In genomic region chr14:24441904-24442239, GRCh38 we compare ENCODE assay signal across 8 cellular contexts.
DNase-seq lines count a peak whose midpoint lies in the region; ATAC-seq and TF ChIP-seq lines count a peak whose summit lies in the region.

No MANE protein-coding gene starts in this region.

- DNase-seq in NCI-H2196 (lab: John Stamatoyannopoulos, UW; ENCODE audit: unreplicated experiment), result peak; percentile 57
- peak in 1 of 2 donors; percentile 64 for DNase-seq in cardiac fibroblast (ENCODE audit: low read depth in 2 of 2)
- no peak for DNase-seq in stimulated activated CD4-positive, alpha-beta T cell treated with anti-CD3 and anti-CD28 coated beads, Interleukin-1b, Interleukin-23, amount 100 ng/mL, for 48 hours
- DNase-seq in GM19238 (ENCODE audit: insufficient read length, low spot score), result no peak

- peaks cover 10 to 18% of the 10 kb centered on the region in 2 donors for H3K4me1 ChIP-seq in mucosa of rectum (ENCODE audit: control insufficient read depth in 2 of 2, insufficient read depth in 2 of 2, low read length in 2 of 2)

- ATAC-seq in GM21515 (IDR thresholded peaks at IDR 0.05; ENCODE audit: unreplicated experiment), result peak; percentile 1
- no peak for ATAC-seq in GM21737 (IDR thresholded peaks at IDR 0.05; ENCODE audit: unreplicated experiment)
- ATAC-seq in HG03175 (IDR thresholded peaks at IDR 0.05; ENCODE audit: unreplicated experiment), result no peak

- H3K9ac ChIP-seq in mucosa of rectum (ENCODE audit: low read depth in 1 of 2, low read length in 2 of 2), result peak overlapping the region; percentile 94 to 97

- H3K36me3 ChIP-seq in mucosa of rectum (ENCODE audit: control insufficient read depth in 2 of 2, insufficient read depth in 2 of 2, low read length in 2 of 2), result peaks cover 33 to 37% of the 10 kb centered on the region in 2 donors

- peak overlapping the region; percentile 54 to 71 for H3K4me3 ChIP-seq in cardiac fibroblast (replicated peaks in 1 of 2; ENCODE audit: low read depth in 2 of 2, low read length in 2 of 2)
- peak overlapping the region; percentile 84 to 94 for H3K4me3 ChIP-seq in mucosa of rectum (ENCODE audit: low read length in 2 of 2)

- H3K27me3 ChIP-seq in mucosa of rectum (ENCODE audit: control insufficient read depth in 2 of 2, insufficient read depth in 2 of 2, low read length in 2 of 2), result no peaks in the 10 kb centered on the region

- H3K27ac ChIP-seq in mucosa of rectum (ENCODE audit: low read depth in 2 of 2, low read length in 2 of 2), result peak overlapping the region; percentile 99

- H3K9me3 ChIP-seq in mucosa of rectum (ENCODE audit: control insufficient read depth in 2 of 2, low read length in 2 of 2), result no peaks in the 10 kb centered on the region

- TF ChIP-seq CTCF in cardiac fibroblast (IDR thresholded peaks at IDR 0.05; ENCODE audit: low read depth, low read length), result no peak
